In genomic region chr5:145867806-145868205, GRCh38 we compare ENCODE assay signal across 25 cellular contexts. TPM values are rescaled to one million over a fixed set of nuclear protein-coding genes. Genes with fewer than 3 reads are reported as not detected.
"Had no signal": no experiment of that assay in that cellular context is flagged by ENCODE, and none has a peak within 500 bp of the region (broad histone marks: within the 10 kb centered on the region; RNA-seq: fewer than 3 reads in every experiment).

No MANE protein-coding gene starts in this region.

- H3K36me3 ChIP-seq: esophagus squamous epithelium, heart right ventricle, prostate gland, right atrium auricular region, upper lobe of left lung had no signal

- H3K4me1 ChIP-seq: esophagus squamous epithelium, heart right ventricle, prostate gland, right atrium auricular region, upper lobe of left lung had no signal

- H3K9me3 ChIP-seq: esophagus squamous epithelium, heart right ventricle, prostate gland, right atrium auricular region, upper lobe of left lung had no signal

- H3K27me3 ChIP-seq: esophagus squamous epithelium, heart right ventricle, right atrium auricular region, upper lobe of left lung had no signal

- H3K4me3 ChIP-seq: esophagus squamous epithelium, heart right ventricle, lung, prostate gland, right atrium auricular region, upper lobe of left lung had no signal

- DNase-seq: activated CD4-positive, alpha-beta T cell treated with anti-CD3 and anti-CD28 coated beads, Interleukin-2, amount 50 U/mL, for 48 hours; activated CD8-positive, alpha-beta memory T cell treated with anti-CD3 and anti-CD28 coated beads, Interleukin-2, amount 50 U/mL, for 48 hours; activated naive CD4-positive, alpha-beta T cell treated with Interleukin-2 at 50 U/mL for 16 hours; activated naive CD8-positive, alpha-beta T cell treated with anti-CD3 and anti-CD28 coated beads, Interleukin-2, amount 10 ng/mL, durations not matched to agents 7 days and 5 days; activated T-cell treated with anti-CD3 and anti-CD28 coated beads, Interleukin-2, amount 50 U/mL, for 48 hours; cerebellar nuclear complex; cortex of kidney; endodermal cell; esophagus squamous epithelium; heart right ventricle; stimulated activated CD4-positive, alpha-beta T cell treated with anti-CD3 and anti-CD28 coated beads, Interleukin-4, amount 100 ng/mL, for 4 hours; stimulated activated naive CD8-positive, alpha-beta T cell treated with anti-CD3 and anti-CD28 coated beads, Interleukin-15, Interleukin-2, amounts not matched to agents 100 U/mL and 50 U/mL, for 24 hours; T-cell; upper lobe of left lung had no signal

- ATAC-seq: heart right ventricle; left lobe of liver; natural killer cell treated with Interleukin-12 subunit alpha and Interleukin-12 subunit beta and Interleukin-15 and Interleukin-18, amount 100 ng/mL, for 72 hours; stimulated activated naive CD8-positive, alpha-beta T cell treated with anti-CD3 and anti-CD28 coated beads, Interleukin-15, Interleukin-2, amounts not matched to agents 100 U/mL and 50 U/mL, for 24 hours; T-cell; WTC11 had no signal

RNA-seq across cellular contexts. Expression of gene GRXCR2, which starts 5.0 kb away (rescaled TPM):
- total RNA-seq: activated CD8-positive, alpha-beta memory T cell treated with anti-CD3 and anti-CD28 coated beads for 36 hours; activated naive CD8-positive, alpha-beta T cell treated with anti-CD3 and anti-CD28 coated beads, Interleukin-2, amount 10 ng/mL, durations not matched to agents 7 days and 5 days; endodermal cell; esophagus squamous epithelium; kidney epithelial cell; left lobe of liver; lung; mesothelial cell of epicardium; natural killer cell treated with Interleukin-12 subunit alpha and Interleukin-12 subunit beta and Interleukin-15 and Interleukin-18, amount 100 ng/mL, for 72 hours; osteocyte; prostate gland; subcutaneous adipose tissue; T-cell; upper lobe of left lung; WTC11 had no signal
